ENCODE assay signal across 2 cellular contexts in genomic region chr17:41907633-41908539, GRCh38.
A peak's percentile ranks its signal among the peaks of the same experiment; 100 is the strongest.
TF ChIP-seq lines count a peak whose summit lies in the region.

No MANE protein-coding gene starts in this region.

TF ChIP-seq in GM12878, 131 proteins besides CTCF, POLR2A, EP300 and RAD21:
- TF ChIP-seq SMARCA5 (IDR thresholded peaks at IDR 0.05), result no peak
- peak; percentile 8 for TF ChIP-seq E4F1 (IDR thresholded peaks at IDR 0.05; ENCODE audit: borderline replicate concordance, partially characterized antibody)
- no peak for TF ChIP-seq ZNF217 (IDR thresholded peaks at IDR 0.05)

TF ChIP-seq in HepG2, 621 proteins besides CTCF, POLR2A, EP300 and RAD21 (continues in another document):
- TF ChIP-seq HNF4A (CRISPR knock-in tag; IDR thresholded peaks at IDR 0.05) (peak; percentile 85), HNF1B (CRISPR knock-in tag; IDR thresholded peaks at IDR 0.05) (peak; percentile 100), BCL3 (CRISPR knock-in tag; IDR thresholded peaks at IDR 0.05) (peak; percentile 89), U2AF2 (IDR thresholded peaks at IDR 0.05; ENCODE audit: low read depth, low read length) (no peak), ZNF75D (CRISPR knock-in tag; IDR thresholded peaks at IDR 0.05; ENCODE audit: borderline replicate concordance) (no peak), ZGPAT (CRISPR knock-in tag; IDR thresholded peaks at IDR 0.05) (peak; percentile 97), STAT5B (CRISPR knock-in tag; IDR thresholded peaks at IDR 0.05) (no peak), FIP1L1 (IDR thresholded peaks at IDR 0.05; ENCODE audit: borderline replicate concordance, insufficient read depth, low read depth, low read length) (no peak), PHF21A (CRISPR knock-in tag; IDR thresholded peaks at IDR 0.05) (peak; percentile 97), ZBED4 (CRISPR knock-in tag; IDR thresholded peaks at IDR 0.05; ENCODE audit: borderline replicate concordance) (peak; percentile 48; the same call in 1 of the 2 replicates), GLI4 (CRISPR knock-in tag; IDR thresholded peaks at IDR 0.05; ENCODE audit: borderline replicate concordance) (peak; percentile 85; the same call in 1 of the 2 replicates), ZNF367 (CRISPR knock-in tag; IDR thresholded peaks at IDR 0.05; ENCODE audit: borderline replicate concordance) (no peak), ZNF556 (CRISPR knock-in tag; IDR thresholded peaks at IDR 0.05; ENCODE audit: borderline replicate concordance) (peak; percentile 80; the same call in 1 of the 2 replicates), CEBPG (CRISPR knock-in tag; IDR thresholded peaks at IDR 0.05) (peak; percentile 88), ZNF468 (CRISPR knock-in tag; IDR thresholded peaks at IDR 0.05) (no peak), RFX5 (IDR thresholded peaks at IDR 0.05; ENCODE audit: low read depth, low read length) (peak; percentile 20; the same call in 1 of the 2 replicates), HMGXB4 (CRISPR knock-in tag; IDR thresholded peaks at IDR 0.05; ENCODE audit: borderline replicate concordance in 1 of 2, low read depth in 1 of 2) (no peak; a peak in 2 of 4 replicates), REL (CRISPR knock-in tag; conservative IDR thresholded peaks at IDR 0.05) (no peak), HIC2 (CRISPR knock-in tag; IDR thresholded peaks at IDR 0.05; ENCODE audit: low read depth) (peak; percentile 91), SNAPC5 (CRISPR knock-in tag; IDR thresholded peaks at IDR 0.05; ENCODE audit: borderline replicate concordance) (no peak), KDM6A (CRISPR knock-in tag; IDR thresholded peaks at IDR 0.05; ENCODE audit: low read depth) (peak; percentile 75), ARID4A (CRISPR knock-in tag; IDR thresholded peaks at IDR 0.05; ENCODE audit: borderline replicate concordance) (peak; percentile 91; the same call in 1 of the 2 replicates), GMEB2 (CRISPR knock-in tag; IDR thresholded peaks at IDR 0.05; ENCODE audit: low read depth) (no peak), CHD4 (IDR thresholded peaks at IDR 0.05; ENCODE audit: borderline replicate concordance, low read length) (no peak), ZNF782 (CRISPR knock-in tag; IDR thresholded peaks at IDR 0.05; ENCODE audit: borderline replicate concordance) (peak; percentile 82; the same call in 1 of the 2 replicates), ZNF83 (CRISPR knock-in tag; IDR thresholded peaks at IDR 0.05; ENCODE audit: borderline replicate concordance) (no peak), PHF8 (CRISPR knock-in tag; IDR thresholded peaks at IDR 0.05) (no peak; the same call in 1 of the 2 replicates), ZNF776 (CRISPR knock-in tag; IDR thresholded peaks at IDR 0.05) (no peak; the same call in 1 of the 2 replicates), ZNF136 (CRISPR knock-in tag; IDR thresholded peaks at IDR 0.05; ENCODE audit: low read depth) (peak; percentile 95; the same call in 1 of the 2 replicates), ZNF850 (CRISPR knock-in tag; conservative IDR thresholded peaks at IDR 0.05) (no peak), ZNF263 (CRISPR knock-in tag; IDR thresholded peaks at IDR 0.05) (peak; percentile 66; the same call in 1 of the 2 replicates), ZBTB7A (CRISPR knock-in tag; IDR thresholded peaks at IDR 0.05) (no peak; the same call in 1 of the 2 replicates), HNRNPLL (IDR thresholded peaks at IDR 0.05; ENCODE audit: low read depth, low read length, poor library complexity, severe bottlenecking) (no peak), PCBP1 (IDR thresholded peaks at IDR 0.05; ENCODE audit: borderline replicate concordance, low read depth, low read length) (no peak), GTF3A (CRISPR knock-in tag; conservative IDR thresholded peaks at IDR 0.05) (0 out of 2 replicates have a peak, but pooled peaks have one; percentile 82), ZNF616 (CRISPR knock-in tag; IDR thresholded peaks at IDR 0.05; ENCODE audit: low read depth) (peak; percentile 68; the same call in 1 of the 2 replicates), ZNF503 (CRISPR knock-in tag; IDR thresholded peaks at IDR 0.05) (peak; percentile 58; the same call in 1 of the 2 replicates), IRX3 (CRISPR knock-in tag; IDR thresholded peaks at IDR 0.05; ENCODE audit: borderline replicate concordance, low read depth) (no peak)
